Comparison of ENCODE assay signal across 6 cellular contexts in genomic region chr19:1206733-1207301, GRCh38. TPM values are rescaled to one million over a fixed set of nuclear protein-coding genes. Genes with fewer than 3 reads are reported as not detected.
DNase-seq lines count a peak whose midpoint lies in the region; ATAC-seq, FAIRE-seq and TF ChIP-seq lines count a peak whose summit lies in the region.

No MANE protein-coding gene starts in this region.

- peaks cover 28% of the 10 kb centered on the region for H3K4me1 ChIP-seq in keratinocyte (ENCODE audit: control insufficient read depth, extremely low read depth, insufficient read depth, low read length)
- peaks cover 53% of the 10 kb centered on the region for H3K4me1 ChIP-seq in upper lobe of right lung

- H3K4me2 ChIP-seq in keratinocyte (ENCODE audit: control insufficient read depth, extremely low read depth, insufficient read depth, low read depth, low read length), result peak overlapping the region; percentile 95

- no peak for TF ChIP-seq POLR2A in GM12891 (IDR thresholded peaks at IDR 0.05; ENCODE audit: low read depth, low read length)

- no peak for TF ChIP-seq CTCF in activated CD8-positive, alpha-beta T cell treated with anti-CD3 and anti-CD28 coated beads for 36 hours (IDR thresholded peaks at IDR 0.05)
- TF ChIP-seq CTCF in keratinocyte (optimal IDR thresholded peaks at IDR 0.05 in 1 of 3, IDR thresholded peaks at IDR 0.05 in 1 of 3, conservative IDR thresholded peaks at IDR 0.05 in 1 of 3; ENCODE audit: extremely low read depth in 1 of 3, insufficient read depth in 2 of 3, low read length in 3 of 3), result no peak
- no peak for TF ChIP-seq CTCF in upper lobe of right lung (IDR thresholded peaks at IDR 0.05)

- H3K9me3 Mint-ChIP-seq in activated CD8-positive, alpha-beta T cell treated with anti-CD3 and anti-CD28 coated beads for 36 hours, result no peaks in the 10 kb centered on the region

- intact Hi-C loops in activated CD8-positive, alpha-beta T cell treated with anti-CD3 and anti-CD28 coated beads for 36 hours (cut with micrococcal nuclease), result no loop called here
- intact Hi-C loops in upper lobe of right lung (cut with DNase I), result no loop called here

- H4K20me1 ChIP-seq in keratinocyte (ENCODE audit: control insufficient read depth, extremely low read depth, insufficient read depth, low read length), result peaks cover 11% of the 10 kb centered on the region

- no peaks in the 10 kb centered on the region for H3K9me1 ChIP-seq in keratinocyte (ENCODE audit: control insufficient read depth, extremely low read depth, insufficient read depth, low read length)

- ATAC-seq in activated CD8-positive, alpha-beta T cell treated with anti-CD3 and anti-CD28 coated beads for 36 hours, result no peak
- ATAC-seq in upper lobe of right lung (peak; percentile 17), GM18511 (IDR thresholded peaks at IDR 0.05; ENCODE audit: unreplicated experiment) (no peak), GM21515 (IDR thresholded peaks at IDR 0.05; ENCODE audit: unreplicated experiment) (no peak)

- peak overlapping the region; percentile 79 for H3K27ac Mint-ChIP-seq in activated CD8-positive, alpha-beta T cell treated with anti-CD3 and anti-CD28 coated beads for 36 hours

- H3K36me3 Mint-ChIP-seq in activated CD8-positive, alpha-beta T cell treated with anti-CD3 and anti-CD28 coated beads for 36 hours (ENCODE audit: low read depth), result peaks cover 13% of the 10 kb centered on the region

- DNase-seq in GM12891 (ENCODE audit: insufficient read length, low spot score) (peak; percentile 41), keratinocyte (ENCODE audit: low read depth, low spot score) (no peak), upper lobe of right lung (no peak)
- DNase-seq in activated CD8-positive, alpha-beta T cell treated with anti-CD3 and anti-CD28 coated beads for 36 hours, result peak; percentile 51

- dilution Hi-C loops in keratinocyte (cut with MboI; ENCODE audit: extremely low pct_ligation_motif_present, low sequenced_read_pairs), result no loop called here

- peak overlapping the region; percentile 81 for H3K9ac ChIP-seq in keratinocyte (ENCODE audit: control insufficient read depth, extremely low read depth, insufficient read depth, low read length)

- POLR2A ChIA-PET in activated CD8-positive, alpha-beta T cell treated with anti-CD3 and anti-CD28 coated beads for 36 hours (lab: Charles Lee), result interaction anchor here (1.0 kb wide), 1 partner anchor 1047 kb away, joined by 3 read pairs; no protein-coding TSS in a partner anchor

- H3K79me2 ChIP-seq in keratinocyte (ENCODE audit: control insufficient read depth, insufficient read depth, low read length), result peaks cover 53% of the 10 kb centered on the region

- H3K4me3 ChIP-seq in keratinocyte (ENCODE audit: control insufficient read depth in 2 of 3, extremely low read depth in 1 of 3, insufficient read depth in 2 of 3, low read depth in 1 of 3, low read length in 3 of 3) (peak overlapping the region; percentile 73 to 89 (median 79)), upper lobe of right lung (peak overlapping the region; percentile 72)

- FAIRE-seq in GM12891 (lab: Jason Lieb, UNC) (peak; percentile 52), keratinocyte (lab: Jason Lieb, UNC) (no peak)

- CTCF ChIA-PET in activated CD8-positive, alpha-beta T cell treated with anti-CD3 and anti-CD28 coated beads for 36 hours (lab: Charles Lee), result no interaction called here

- H3K9me3 ChIP-seq in keratinocyte (ENCODE audit: control insufficient read depth, low read depth, low read length), result no peaks in the 10 kb centered on the region
- no peaks in the 10 kb centered on the region for H3K9me3 ChIP-seq in upper lobe of right lung

- H3K27me3 ChIP-seq in keratinocyte (ENCODE audit: control insufficient read depth, extremely low read depth, insufficient read depth, low read length) (no peaks in the 10 kb centered on the region), upper lobe of right lung (no peaks in the 10 kb centered on the region)

- peak overlapping the region; percentile 97 for H3K4me3 Mint-ChIP-seq in activated CD8-positive, alpha-beta T cell treated with anti-CD3 and anti-CD28 coated beads for 36 hours

- H3K36me3 ChIP-seq in keratinocyte (ENCODE audit: control insufficient read depth in 2 of 2, extremely low read depth in 1 of 2, insufficient read depth in 2 of 2, low read length in 2 of 2), result peaks cover 4 to 13% of the 10 kb centered on the region in 2 experiments
- peaks cover 4% of the 10 kb centered on the region for H3K36me3 ChIP-seq in upper lobe of right lung

- peaks cover 24% of the 10 kb centered on the region for H3K4me1 Mint-ChIP-seq in activated CD8-positive, alpha-beta T cell treated with anti-CD3 and anti-CD28 coated beads for 36 hours (ENCODE audit: low read depth)

- H3K27me3 Mint-ChIP-seq in activated CD8-positive, alpha-beta T cell treated with anti-CD3 and anti-CD28 coated beads for 36 hours, result no peaks in the 10 kb centered on the region

- no peak overlapping the region for H2AFZ ChIP-seq in keratinocyte (ENCODE audit: control insufficient read depth, low read length)

- H3K27ac ChIP-seq in keratinocyte (ENCODE audit: control insufficient read depth, insufficient read depth, low read length) (peak overlapping the region; percentile 67), upper lobe of right lung (peak overlapping the region; percentile 80)

TF ChIP-seq in GM12891, 5 proteins besides CTCF, POLR2A, EP300 and RAD21:
- no peak for TF ChIP-seq PAX5 (IDR thresholded peaks at IDR 0.05; ENCODE audit: insufficient read depth, low read length, severe bottlenecking)
- TF ChIP-seq SPI1 (IDR thresholded peaks at IDR 0.05; ENCODE audit: low read depth, low read length), result no peak
TF ChIP-seq in GM12891: peak in this region for 0.

RNA-seq across cellular contexts. Expression of gene STK11, which starts 1.2 kb away (rescaled TPM):
- 27.4 TPM for polyA plus RNA-seq in GM12891 (2012; ENCODE audit: low read depth, missing spikeins)
- 10 to 100 TPM; 55.1 to 58.0 TPM for total RNA-seq in activated CD8-positive, alpha-beta T cell treated with anti-CD3 and anti-CD28 coated beads for 36 hours
- 24.6 to 31.4 TPM (median 28.1 TPM) in 3 replicates for polyA plus RNA-seq in keratinocyte
- 21.6 TPM for polyA plus RNA-seq in keratinocyte (2011; ENCODE audit: low read depth)
- polyA plus RNA-seq in keratinocyte (2011; cell fraction: cytosol; rRNA removed), result 13.7 and 27.8 TPM in 2 replicates
- 47.3 and 54.0 TPM in 2 replicates for polyA plus RNA-seq in keratinocyte (2011; cell fraction: nucleus; rRNA removed)
- polyA plus RNA-seq in keratinocyte (2012; ENCODE audit: low replicate concordance), result 26.4 and 38.3 TPM in 2 replicates
- 19.7 to 42.7 TPM (median 21.9 TPM) in 3 replicates for polyA minus RNA-seq in keratinocyte
- 56.2 TPM for polyA minus RNA-seq in keratinocyte (2011; cell fraction: cytosol; rRNA and poly(A)+ RNA removed)
- 25.7 and 29.2 TPM in 2 replicates for polyA minus RNA-seq in keratinocyte (2011; cell fraction: nucleus; rRNA and poly(A)+ RNA removed)
- total RNA-seq in upper lobe of right lung, result 51.8 TPM

RNA-seq across cellular contexts. Expression of gene CBARP, which starts 31.0 kb away (rescaled TPM):
- 1.5 TPM for polyA plus RNA-seq in GM12891 (2012; ENCODE audit: low read depth, missing spikeins)
- under 1 TPM; 0.49 to 0.86 TPM for total RNA-seq in activated CD8-positive, alpha-beta T cell treated with anti-CD3 and anti-CD28 coated beads for 36 hours
- polyA plus RNA-seq in keratinocyte, result 0.93 to 2.8 TPM (median 1.2 TPM) in 3 replicates
- 0.51 TPM for polyA plus RNA-seq in keratinocyte (2011; ENCODE audit: low read depth)
- 0.55 and 1.9 TPM in 2 replicates for polyA plus RNA-seq in keratinocyte (2011; cell fraction: cytosol; rRNA removed)
- 3.6 and 6.2 TPM in 2 replicates for polyA plus RNA-seq in keratinocyte (2011; cell fraction: nucleus; rRNA removed)
- polyA plus RNA-seq in keratinocyte (2012; ENCODE audit: low replicate concordance), result 3.5 and 3.6 TPM in 2 replicates
- 0.30 to 1.2 TPM (median 1.2 TPM) in 3 replicates for polyA minus RNA-seq in keratinocyte
- polyA minus RNA-seq in keratinocyte (2011; cell fraction: cytosol; rRNA and poly(A)+ RNA removed), result 11.5 TPM
- polyA minus RNA-seq in keratinocyte (2011; cell fraction: nucleus; rRNA and poly(A)+ RNA removed), result 3.4 and 7.1 TPM in 2 replicates
- 1.0 TPM for total RNA-seq in upper lobe of right lung

RNA-seq across cellular contexts. Expression of gene SBNO2, which starts 32.7 kb away (rescaled TPM):
- 9.2 TPM for polyA plus RNA-seq in GM12891 (2012; ENCODE audit: low read depth, missing spikeins)
- total RNA-seq in activated CD8-positive, alpha-beta T cell treated with anti-CD3 and anti-CD28 coated beads for 36 hours, result 10 to 100 TPM; 41.7 to 42.0 TPM
- polyA plus RNA-seq in keratinocyte, result 10.9 to 19.4 TPM (median 13.1 TPM) in 3 replicates
- polyA plus RNA-seq in keratinocyte (2011; ENCODE audit: low read depth), result 12.9 TPM
- polyA plus RNA-seq in keratinocyte (2011; cell fraction: cytosol; rRNA removed), result 6.0 and 14.5 TPM in 2 replicates
- polyA plus RNA-seq in keratinocyte (2011; cell fraction: nucleus; rRNA removed), result 32.2 and 48.0 TPM in 2 replicates
- 17.3 and 24.6 TPM in 2 replicates for polyA plus RNA-seq in keratinocyte (2012; ENCODE audit: low replicate concordance)
- polyA minus RNA-seq in keratinocyte, result 14.6 to 40.2 TPM (median 23.0 TPM) in 3 replicates
- 32.6 TPM for polyA minus RNA-seq in keratinocyte (2011; cell fraction: cytosol; rRNA and poly(A)+ RNA removed)
- 36.5 and 41.8 TPM in 2 replicates for polyA minus RNA-seq in keratinocyte (2011; cell fraction: nucleus; rRNA and poly(A)+ RNA removed)
- 125 TPM for total RNA-seq in upper lobe of right lung

RNA-seq across cellular contexts. Expression of gene ATP5F1D, which starts 34.7 kb away (rescaled TPM):
- polyA plus RNA-seq in GM12891 (2012; ENCODE audit: low read depth, missing spikeins), result 209 TPM
- total RNA-seq in activated CD8-positive, alpha-beta T cell treated with anti-CD3 and anti-CD28 coated beads for 36 hours, result 100 to 1,000 TPM; 186 to 199 TPM
- 51.3 to 95.4 TPM (median 80.0 TPM) in 3 replicates for polyA plus RNA-seq in keratinocyte
- 74.6 TPM for polyA plus RNA-seq in keratinocyte (2011; ENCODE audit: low read depth)
- 33.2 and 137 TPM in 2 replicates for polyA plus RNA-seq in keratinocyte (2011; cell fraction: cytosol; rRNA removed)
- polyA plus RNA-seq in keratinocyte (2011; cell fraction: nucleus; rRNA removed), result 27.1 and 36.2 TPM in 2 replicates
- 91.2 and 205 TPM in 2 replicates for polyA plus RNA-seq in keratinocyte (2012; ENCODE audit: low replicate concordance)
- polyA minus RNA-seq in keratinocyte, result 23.4 to 39.5 TPM (median 25.4 TPM) in 3 replicates
- polyA minus RNA-seq in keratinocyte (2011; cell fraction: cytosol; rRNA and poly(A)+ RNA removed), result 297 TPM
- 29.9 and 36.3 TPM in 2 replicates for polyA minus RNA-seq in keratinocyte (2011; cell fraction: nucleus; rRNA and poly(A)+ RNA removed)
- 126 TPM for total RNA-seq in upper lobe of right lung

RNA-seq across cellular contexts. Expression of gene MIDN, which starts 41.6 kb away (rescaled TPM):
- 16.2 TPM for polyA plus RNA-seq in GM12891 (2012; ENCODE audit: low read depth, missing spikeins)
- 10 to 100 TPM; 41.1 to 43.9 TPM for total RNA-seq in activated CD8-positive, alpha-beta T cell treated with anti-CD3 and anti-CD28 coated beads for 36 hours
- polyA plus RNA-seq in keratinocyte, result 4.7 to 14.1 TPM (median 6.8 TPM) in 3 replicates
- polyA plus RNA-seq in keratinocyte (2011; ENCODE audit: low read depth), result 9.3 TPM
- polyA plus RNA-seq in keratinocyte (2011; cell fraction: cytosol; rRNA removed), result 3.8 and 6.9 TPM in 2 replicates
- polyA plus RNA-seq in keratinocyte (2011; cell fraction: nucleus; rRNA removed), result 23.5 and 31.4 TPM in 2 replicates
- 23.0 and 30.3 TPM in 2 replicates for polyA plus RNA-seq in keratinocyte (2012; ENCODE audit: low replicate concordance)
- 5.9 to 26.1 TPM (median 6.6 TPM) in 3 replicates for polyA minus RNA-seq in keratinocyte
- 44.9 TPM for polyA minus RNA-seq in keratinocyte (2011; cell fraction: cytosol; rRNA and poly(A)+ RNA removed)
- 31.4 and 35.8 TPM in 2 replicates for polyA minus RNA-seq in keratinocyte (2011; cell fraction: nucleus; rRNA and poly(A)+ RNA removed)
- total RNA-seq in upper lobe of right lung, result 135 TPM

Comparison
In these comparisons a context has a peak if more than half of its experiments do, and no peak if none do; other contexts are left out.
1. DNase-seq: peak in GM12891 (single experiment) and activated CD8-positive, alpha-beta T cell treated with anti-CD3 and anti-CD28 coated beads for 36 hours (single experiment); none in keratinocyte (single experiment) and upper lobe of right lung (single experiment).